17 cellular contexts compared by ENCODE assay signal in the genomic region with DNA sequence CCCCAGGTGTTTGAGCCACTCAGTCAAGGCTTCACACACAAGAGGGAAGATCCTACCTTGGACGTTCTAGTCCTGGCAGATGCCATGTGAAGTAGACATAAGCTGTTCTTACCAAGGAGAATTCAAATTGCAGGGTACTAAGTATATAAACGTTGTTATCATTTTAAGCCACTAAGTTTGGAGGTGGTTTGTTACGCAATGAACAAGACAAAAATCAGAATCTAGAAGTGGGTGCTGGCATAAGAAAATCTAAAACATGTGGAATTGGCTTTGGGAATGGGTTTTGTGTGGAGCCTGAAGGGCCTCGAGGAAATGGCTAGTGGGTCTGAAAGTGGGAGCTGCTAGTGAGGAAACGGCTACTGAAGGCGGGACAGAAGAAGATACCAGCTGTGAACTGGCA.
DNase-seq lines count a peak whose midpoint lies in the region; ATAC-seq and TF ChIP-seq lines count a peak whose summit lies in the region.
"Had no signal": no experiment of that assay in that cellular context is flagged by ENCODE, and none has a peak within 500 bp of the region (broad histone marks: within the 10 kb centered on the region; RNA-seq: fewer than 3 reads in every experiment).

No MANE protein-coding gene starts in this region.

- no peak overlapping the region for H3K4me3 Mint-ChIP-seq in GM23338
- H3K4me3 Mint-ChIP-seq: CD4-positive, CD25-positive, alpha-beta regulatory T cell had no signal

- H3K27ac Mint-ChIP-seq in GM23338, result no peak overlapping the region; the same call in 1 of the 2 replicates

- no peak for DNase-seq in cardiac muscle cell (ENCODE audit: low read depth in 1 of 2, low spot score in 1 of 2)
- DNase-seq in left ventricle myocardium superior, result no peak
- DNase-seq in adrenal gland, result no peak
- no peak for DNase-seq in osteoblast (ENCODE audit: insufficient read length, low spot score, missing footprints)
- no peak for DNase-seq in hippocampal formation (lab: John Stamatoyannopoulos, UW)
- no peak for DNase-seq in GM23338 (ENCODE audit: low spot score)
- DNase-seq in colonic mucosa, result no peak
- DNase-seq: 8988T; ACHN; Calu3; CD4-positive, CD25-positive, alpha-beta regulatory T cell; DMS79; EL had no signal

- peak overlapping the region; percentile 80 for H3K4me2 ChIP-seq in DOHH2 (ENCODE audit: low read length)
- peak overlapping the region; percentile 33 for H3K4me2 ChIP-seq in osteoblast (ENCODE audit: insufficient read depth, low read length)
- no peak overlapping the region for H3K4me2 ChIP-seq in GM23338
- H3K4me2 ChIP-seq: BLaER1 treated with 17β-estradiol and CSF1 and Interleukin-3, amounts not matched to agents 10 nM and 100 nM had no signal

- H3F3A ChIP-seq in DOHH2 (ENCODE audit: control insufficient read depth, insufficient read depth), result peaks cover 53% of the 10 kb centered on the region
- H3F3A ChIP-seq in GM23338 (replicated peaks; ENCODE audit: low read depth), result no peaks in the 10 kb centered on the region

- H3K9me2 ChIP-seq in DOHH2 (replicated peaks; ENCODE audit: control insufficient read depth, low read length), result no peaks in the 10 kb centered on the region
- H3K9me2 ChIP-seq in GM23338 (ENCODE audit: insufficient read depth), result no peaks in the 10 kb centered on the region

- no peaks in the 10 kb centered on the region for H4K20me1 ChIP-seq in DOHH2 (ENCODE audit: control insufficient read depth, insufficient read depth, low read depth, low read length)
- peaks cover 9% of the 10 kb centered on the region for H4K20me1 ChIP-seq in osteoblast (ENCODE audit: insufficient read depth, low read length)
- no peaks in the 10 kb centered on the region for H4K20me1 ChIP-seq in GM23338 (replicated peaks; ENCODE audit: insufficient read depth)

- peaks cover 3% of the 10 kb centered on the region; the same call in 1 of the 3 replicates for H3K9me3 Mint-ChIP-seq in GM23338

- peaks cover 4% of the 10 kb centered on the region; the same call in 2 of the 3 replicates for H3K36me3 Mint-ChIP-seq in GM23338 (ENCODE audit: low read depth)
- H3K36me3 Mint-ChIP-seq: CD4-positive, CD25-positive, alpha-beta regulatory T cell had no signal

- H3K79me2 ChIP-seq in DOHH2 (ENCODE audit: control insufficient read depth, low read length), result peaks cover 100% of the 10 kb centered on the region
- peaks cover 19% of the 10 kb centered on the region for H3K79me2 ChIP-seq in osteoblast (ENCODE audit: insufficient read depth, low read length)
- peaks cover 34% of the 10 kb centered on the region for H3K79me2 ChIP-seq in GM23338 (replicated peaks; ENCODE audit: insufficient read depth)

- H3K9ac ChIP-seq in colonic mucosa (ENCODE audit: low read depth in 2 of 2, low read length in 2 of 2), result no peak overlapping the region
- H3K9ac ChIP-seq: BLaER1 treated with 17β-estradiol and CSF1 and Interleukin-3, amounts not matched to agents 10 nM and 100 nM had no signal

- H3K27me3 ChIP-seq in cardiac muscle cell, result no peaks in the 10 kb centered on the region
- no peaks in the 10 kb centered on the region for H3K27me3 ChIP-seq in DOHH2 (ENCODE audit: control insufficient read depth, low read length)
- no peaks in the 10 kb centered on the region for H3K27me3 ChIP-seq in adrenal gland
- H3K27me3 ChIP-seq in osteoblast (ENCODE audit: insufficient read depth, low read length), result no peaks in the 10 kb centered on the region
- H3K27me3 ChIP-seq in GM23338 (ENCODE audit: insufficient read depth), result no peaks in the 10 kb centered on the region
- H3K27me3 ChIP-seq in colonic mucosa, result no peaks in the 10 kb centered on the region
- H3K27me3 ChIP-seq: BLaER1 treated with 17β-estradiol and CSF1 and Interleukin-3, amounts not matched to agents 10 nM and 100 nM had no signal

- H3K36me3 ChIP-seq in cardiac muscle cell, result no peaks in the 10 kb centered on the region
- peaks cover 29% of the 10 kb centered on the region for H3K36me3 ChIP-seq in DOHH2 (ENCODE audit: control insufficient read depth, low read length)
- no peaks in the 10 kb centered on the region for H3K36me3 ChIP-seq in adrenal gland (replicated peaks in 1 of 2)
- H3K36me3 ChIP-seq in osteoblast (ENCODE audit: insufficient read depth, low read length), result no peaks in the 10 kb centered on the region
- no peaks in the 10 kb centered on the region for H3K36me3 ChIP-seq in GM23338 (ENCODE audit: insufficient read depth)
- H3K36me3 ChIP-seq in colonic mucosa, result no peaks in the 10 kb centered on the region

- H3K4me3 ChIP-seq in cardiac muscle cell (no peak overlapping the region), DOHH2 (ENCODE audit: low read length) (peak overlapping the region; percentile 63), adrenal gland (no peak overlapping the region), osteoblast (ENCODE audit: insufficient read depth, low read length) (no peak overlapping the region), GM23338 (no peak overlapping the region), colonic mucosa (no peak overlapping the region)
- H3K4me3 ChIP-seq: BLaER1 treated with 17β-estradiol and CSF1 and Interleukin-3, amounts not matched to agents 10 nM and 100 nM had no signal

- intact Hi-C loops in left ventricle myocardium superior (cut with micrococcal nuclease) (no loop called here), adrenal gland (cut with DNase I) (no loop called here), colonic mucosa (cut with DNase I) (no loop called here)

- 80 to 93% (median 89%) methylated on average over 6 of the region's 6 CpGs for WGBS in adrenal gland, 4 donors

- peak overlapping the region; percentile 37 for H3K27ac ChIP-seq in cardiac muscle cell
- peak overlapping the region; percentile 79 for H3K27ac ChIP-seq in DOHH2 (ENCODE audit: low read depth, low read length)
- peak overlapping the region in 3 of 5 donors; percentile 1 to 40 (median 8) for H3K27ac ChIP-seq in adrenal gland
- H3K27ac ChIP-seq in osteoblast (ENCODE audit: low read depth, low read length), result no peak overlapping the region
- H3K27ac ChIP-seq in GM23338 (ENCODE audit: low read depth), result no peak overlapping the region
- H3K27ac ChIP-seq in colonic mucosa, result no peak overlapping the region
- H3K27ac ChIP-seq: BLaER1 treated with 17β-estradiol and CSF1 and Interleukin-3, amounts not matched to agents 10 nM and 100 nM; HL-60 had no signal

- ATAC-seq in left ventricle myocardium superior, result no peak
- ATAC-seq in GM23338, result no peak
- ATAC-seq: HCT116 had no signal

- peaks cover 4% of the 10 kb centered on the region; the same call in 1 of the 3 replicates for H3K4me1 Mint-ChIP-seq in GM23338

- TF ChIP-seq CTCF in cardiac muscle cell (IDR thresholded peaks at IDR 0.05; ENCODE audit: low read depth, low read length) (no peak), DOHH2 (IDR thresholded peaks at IDR 0.05; ENCODE audit: low read depth, low read length, poor library complexity, severe bottlenecking) (no peak), adrenal gland (IDR thresholded peaks at IDR 0.05) (no peak), osteoblast (IDR thresholded peaks at IDR 0.05; ENCODE audit: extremely low read depth, low read depth, low read length) (no peak), GM23338 (conservative IDR thresholded peaks at IDR 0.05; ENCODE audit: low read depth in 2 of 2) (no peak), colonic mucosa (IDR thresholded peaks at IDR 0.05) (no peak)

- peaks cover 5% of the 10 kb centered on the region for H3K27me3 Mint-ChIP-seq in GM23338 (ENCODE audit: insufficient read depth, low read depth, poor library complexity)

- H2AFZ ChIP-seq in osteoblast (ENCODE audit: low read length) (no peak overlapping the region), GM23338 (no peak overlapping the region)

- no peak for TF ChIP-seq POLR2A in adrenal gland (IDR thresholded peaks at IDR 0.05)

- H3K4me1 ChIP-seq in cardiac muscle cell (ENCODE audit: low read depth) (peaks cover 19% of the 10 kb centered on the region), DOHH2 (ENCODE audit: control insufficient read depth, low read length) (peaks cover 100% of the 10 kb centered on the region), adrenal gland (replicated peaks in 1 of 2) (peaks cover 14 to 44% of the 10 kb centered on the region in 2 donors), osteoblast (ENCODE audit: insufficient read depth, low read length) (peaks cover 5% of the 10 kb centered on the region), GM23338 (ENCODE audit: insufficient read depth) (no peaks in the 10 kb centered on the region), colonic mucosa (no peaks in the 10 kb centered on the region)

- no peaks in the 10 kb centered on the region for H3K9me3 ChIP-seq in cardiac muscle cell (ENCODE audit: low read depth)
- peaks cover 6% of the 10 kb centered on the region; the same call in 1 of the 2 replicates for H3K9me3 ChIP-seq in DOHH2 (ENCODE audit: control insufficient read depth, insufficient read depth, low read length)
- H3K9me3 ChIP-seq in adrenal gland (replicated peaks in 1 of 3), result no peaks in the 10 kb centered on the region
- peaks cover 3% of the 10 kb centered on the region for H3K9me3 ChIP-seq in osteoblast (ENCODE audit: low read depth, low read length)
- H3K9me3 ChIP-seq in colonic mucosa, result no peaks in the 10 kb centered on the region

TF ChIP-seq in GM23338, 12 proteins besides CTCF, POLR2A, EP300 and RAD21:
- TF ChIP-seq ZNF114 (CRISPR knock-in tag; IDR thresholded peaks at IDR 0.05) (no peak), STAT1 (IDR thresholded peaks at IDR 0.05; ENCODE audit: unreplicated experiment) (no peak), ZNF331 (CRISPR knock-in tag; IDR thresholded peaks at IDR 0.05; ENCODE audit: low read depth) (no peak)

Comparison
In these comparisons a context has a peak if more than half of its experiments do, and no peak if none do; other contexts are left out.
1. H3K27ac ChIP-seq: peak in cardiac muscle cell (single experiment), DOHH2 (single experiment) and adrenal gland (3 of 5); none in osteoblast (single experiment), GM23338 (single experiment) and colonic mucosa (single experiment).